1 cellular context compared by ENCODE assay signal in the genomic region with DNA sequence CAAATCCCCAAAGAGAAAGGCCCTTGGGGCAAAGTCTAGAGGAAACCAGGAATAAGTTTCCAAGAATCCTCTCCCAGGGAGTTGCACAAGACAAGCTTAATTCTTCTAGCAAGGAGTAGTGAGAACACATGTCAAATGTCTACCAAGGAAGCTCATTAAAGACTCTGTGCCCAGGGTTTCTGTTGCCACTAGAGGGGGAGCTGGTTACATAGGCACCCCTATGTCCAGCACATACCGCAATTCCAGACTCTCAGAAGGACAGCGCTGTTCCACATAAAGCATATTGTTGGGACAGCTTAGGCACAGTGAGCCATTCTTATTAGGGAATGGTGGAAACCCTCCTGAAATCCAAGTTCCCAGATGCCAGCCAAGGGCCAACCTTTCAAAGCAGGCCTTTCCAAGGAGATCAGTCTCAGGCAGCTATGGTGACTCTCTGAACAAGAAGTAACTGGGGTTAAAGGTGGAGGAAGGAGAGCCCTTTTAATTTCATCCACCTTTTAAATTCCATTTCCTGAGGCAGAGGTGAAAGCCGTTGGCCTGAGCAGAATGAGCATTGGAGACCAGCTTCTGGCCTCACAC.
TF ChIP-seq lines count a peak whose summit lies in the region.

No MANE protein-coding gene starts in this region.

TF ChIP-seq in HEK293, 187 proteins besides CTCF, POLR2A, EP300 and RAD21 (continued from another document):
- TF ChIP-seq, protein P1, sequence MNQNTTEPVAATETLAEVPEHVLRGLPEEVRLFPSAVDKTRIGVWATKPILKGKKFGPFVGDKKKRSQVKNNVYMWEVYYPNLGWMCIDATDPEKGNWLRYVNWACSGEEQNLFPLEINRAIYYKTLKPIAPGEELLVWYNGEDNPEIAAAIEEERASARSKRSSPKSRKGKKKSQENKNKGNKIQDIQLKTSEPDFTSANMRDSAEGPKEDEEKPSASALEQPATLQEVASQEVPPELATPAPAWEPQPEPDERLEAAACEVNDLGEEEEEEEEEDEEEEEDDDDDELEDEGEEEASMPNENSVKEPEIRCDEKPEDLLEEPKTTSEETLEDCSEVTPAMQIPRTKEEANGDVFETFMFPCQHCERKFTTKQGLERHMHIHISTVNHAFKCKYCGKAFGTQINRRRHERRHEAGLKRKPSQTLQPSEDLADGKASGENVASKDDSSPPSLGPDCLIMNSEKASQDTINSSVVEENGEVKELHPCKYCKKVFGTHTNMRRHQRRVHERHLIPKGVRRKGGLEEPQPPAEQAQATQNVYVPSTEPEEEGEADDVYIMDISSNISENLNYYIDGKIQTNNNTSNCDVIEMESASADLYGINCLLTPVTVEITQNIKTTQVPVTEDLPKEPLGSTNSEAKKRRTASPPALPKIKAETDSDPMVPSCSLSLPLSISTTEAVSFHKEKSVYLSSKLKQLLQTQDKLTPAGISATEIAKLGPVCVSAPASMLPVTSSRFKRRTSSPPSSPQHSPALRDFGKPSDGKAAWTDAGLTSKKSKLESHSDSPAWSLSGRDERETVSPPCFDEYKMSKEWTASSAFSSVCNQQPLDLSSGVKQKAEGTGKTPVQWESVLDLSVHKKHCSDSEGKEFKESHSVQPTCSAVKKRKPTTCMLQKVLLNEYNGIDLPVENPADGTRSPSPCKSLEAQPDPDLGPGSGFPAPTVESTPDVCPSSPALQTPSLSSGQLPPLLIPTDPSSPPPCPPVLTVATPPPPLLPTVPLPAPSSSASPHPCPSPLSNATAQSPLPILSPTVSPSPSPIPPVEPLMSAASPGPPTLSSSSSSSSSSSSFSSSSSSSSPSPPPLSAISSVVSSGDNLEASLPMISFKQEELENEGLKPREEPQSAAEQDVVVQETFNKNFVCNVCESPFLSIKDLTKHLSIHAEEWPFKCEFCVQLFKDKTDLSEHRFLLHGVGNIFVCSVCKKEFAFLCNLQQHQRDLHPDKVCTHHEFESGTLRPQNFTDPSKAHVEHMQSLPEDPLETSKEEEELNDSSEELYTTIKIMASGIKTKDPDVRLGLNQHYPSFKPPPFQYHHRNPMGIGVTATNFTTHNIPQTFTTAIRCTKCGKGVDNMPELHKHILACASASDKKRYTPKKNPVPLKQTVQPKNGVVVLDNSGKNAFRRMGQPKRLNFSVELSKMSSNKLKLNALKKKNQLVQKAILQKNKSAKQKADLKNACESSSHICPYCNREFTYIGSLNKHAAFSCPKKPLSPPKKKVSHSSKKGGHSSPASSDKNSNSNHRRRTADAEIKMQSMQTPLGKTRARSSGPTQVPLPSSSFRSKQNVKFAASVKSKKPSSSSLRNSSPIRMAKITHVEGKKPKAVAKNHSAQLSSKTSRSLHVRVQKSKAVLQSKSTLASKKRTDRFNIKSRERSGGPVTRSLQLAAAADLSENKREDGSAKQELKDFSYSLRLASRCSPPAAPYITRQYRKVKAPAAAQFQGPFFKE (tag by site-specific recombination; IDR thresholded peaks at IDR 0.05; ENCODE audit: borderline replicate concordance): no peak
- TF ChIP-seq ZNF341 (tag by site-specific recombination; IDR thresholded peaks at IDR 0.05; ENCODE audit: low read depth) (peak; percentile 84), ZNF416 (tag by site-specific recombination; IDR thresholded peaks at IDR 0.05) (no peak)
